In the genomic region with DNA sequence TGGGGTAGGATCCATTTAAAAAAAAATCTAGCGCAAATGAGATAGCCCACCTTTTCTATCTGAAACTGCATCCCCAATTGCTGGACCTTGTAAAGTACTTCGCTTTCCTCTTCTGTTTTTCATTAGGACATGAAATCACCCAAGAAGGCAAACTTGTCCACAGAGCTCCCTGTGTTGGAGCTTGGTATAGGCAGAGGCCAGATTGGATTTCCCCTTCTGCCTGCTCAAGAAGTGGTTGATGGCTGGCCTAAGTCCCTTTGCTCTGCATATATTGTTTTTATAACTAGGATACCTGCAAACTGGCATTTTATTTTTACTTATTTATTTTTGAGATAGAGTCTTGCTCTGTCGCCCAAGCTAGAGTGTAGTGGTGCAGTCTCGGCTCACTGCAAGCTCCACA, we compare ENCODE assay signal across 12 cellular contexts.
"Had no signal": no experiment of that assay in that cellular context is flagged by ENCODE, and none has a peak within 500 bp of the region (broad histone marks: within the 10 kb centered on the region; RNA-seq: fewer than 3 reads in every experiment).

No MANE protein-coding gene starts in this region.

- H3K4me3 ChIP-seq: body of pancreas, gastroesophageal sphincter, suprapubic skin had no signal

- H3K4me1 ChIP-seq: suprapubic skin had no signal

- DNase-seq: activated CD4-positive, alpha-beta T cell treated with anti-CD3 and anti-CD28 coated beads for 1 hour; activated CD4-positive, alpha-beta T cell treated with anti-CD3 and anti-CD28 coated beads, Interleukin-2, amount 50 U/mL, for 48 hours; activated CD8-positive, alpha-beta memory T cell treated with anti-CD3 and anti-CD28 coated beads, Interleukin-2, amount 10 ng/mL, durations not matched to agents 7 days and 5 days; activated naive CD4-positive, alpha-beta T cell treated with anti-CD3 and anti-CD28 coated beads, Interleukin-2, amount 10 ng/mL, durations not matched to agents 7 days and 5 days; left ventricle myocardium superior; right cardiac atrium; stimulated activated CD4-positive, alpha-beta T cell treated with anti-CD3 and anti-CD28 coated beads, Interleukin-2, amount 100 ng/mL, for 24 hours; stimulated activated naive CD8-positive, alpha-beta T cell treated with anti-CD3 and anti-CD28 coated beads, Interleukin-15, Interleukin-2, amounts not matched to agents 100 U/mL and 50 U/mL, for 24 hours had no signal

- H3K27ac ChIP-seq: gastroesophageal sphincter, neutrophil, suprapubic skin had no signal

- H3K27me3 ChIP-seq: body of pancreas, gastroesophageal sphincter, neutrophil, suprapubic skin had no signal

- H3K9me3 ChIP-seq: body of pancreas, gastroesophageal sphincter, neutrophil, suprapubic skin had no signal
